Comparison of ENCODE assay signal across 1 cellular context in genomic region chr13:30307194-30307965, GRCh38.
TF ChIP-seq lines count a peak whose summit lies in the region.

TSS of gene KATNAL1 (minus strand) at chr13:30307551. CDS start at chr13:30283777, 23,774 bp downstream.

TF ChIP-seq in K562, 482 proteins besides CTCF, POLR2A, EP300 and RAD21 (continued from another document):
- TF ChIP-seq, protein P1, sequence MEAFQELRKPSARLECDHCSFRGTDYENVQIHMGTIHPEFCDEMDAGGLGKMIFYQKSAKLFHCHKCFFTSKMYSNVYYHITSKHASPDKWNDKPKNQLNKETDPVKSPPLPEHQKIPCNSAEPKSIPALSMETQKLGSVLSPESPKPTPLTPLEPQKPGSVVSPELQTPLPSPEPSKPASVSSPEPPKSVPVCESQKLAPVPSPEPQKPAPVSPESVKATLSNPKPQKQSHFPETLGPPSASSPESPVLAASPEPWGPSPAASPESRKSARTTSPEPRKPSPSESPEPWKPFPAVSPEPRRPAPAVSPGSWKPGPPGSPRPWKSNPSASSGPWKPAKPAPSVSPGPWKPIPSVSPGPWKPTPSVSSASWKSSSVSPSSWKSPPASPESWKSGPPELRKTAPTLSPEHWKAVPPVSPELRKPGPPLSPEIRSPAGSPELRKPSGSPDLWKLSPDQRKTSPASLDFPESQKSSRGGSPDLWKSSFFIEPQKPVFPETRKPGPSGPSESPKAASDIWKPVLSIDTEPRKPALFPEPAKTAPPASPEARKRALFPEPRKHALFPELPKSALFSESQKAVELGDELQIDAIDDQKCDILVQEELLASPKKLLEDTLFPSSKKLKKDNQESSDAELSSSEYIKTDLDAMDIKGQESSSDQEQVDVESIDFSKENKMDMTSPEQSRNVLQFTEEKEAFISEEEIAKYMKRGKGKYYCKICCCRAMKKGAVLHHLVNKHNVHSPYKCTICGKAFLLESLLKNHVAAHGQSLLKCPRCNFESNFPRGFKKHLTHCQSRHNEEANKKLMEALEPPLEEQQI (IDR thresholded peaks at IDR 0.05): no peak
- TF ChIP-seq MCM2 (IDR thresholded peaks at IDR 0.05; ENCODE audit: low read depth): no peak
